ENCODE assay signal across 8 cellular contexts in the genomic region with DNA sequence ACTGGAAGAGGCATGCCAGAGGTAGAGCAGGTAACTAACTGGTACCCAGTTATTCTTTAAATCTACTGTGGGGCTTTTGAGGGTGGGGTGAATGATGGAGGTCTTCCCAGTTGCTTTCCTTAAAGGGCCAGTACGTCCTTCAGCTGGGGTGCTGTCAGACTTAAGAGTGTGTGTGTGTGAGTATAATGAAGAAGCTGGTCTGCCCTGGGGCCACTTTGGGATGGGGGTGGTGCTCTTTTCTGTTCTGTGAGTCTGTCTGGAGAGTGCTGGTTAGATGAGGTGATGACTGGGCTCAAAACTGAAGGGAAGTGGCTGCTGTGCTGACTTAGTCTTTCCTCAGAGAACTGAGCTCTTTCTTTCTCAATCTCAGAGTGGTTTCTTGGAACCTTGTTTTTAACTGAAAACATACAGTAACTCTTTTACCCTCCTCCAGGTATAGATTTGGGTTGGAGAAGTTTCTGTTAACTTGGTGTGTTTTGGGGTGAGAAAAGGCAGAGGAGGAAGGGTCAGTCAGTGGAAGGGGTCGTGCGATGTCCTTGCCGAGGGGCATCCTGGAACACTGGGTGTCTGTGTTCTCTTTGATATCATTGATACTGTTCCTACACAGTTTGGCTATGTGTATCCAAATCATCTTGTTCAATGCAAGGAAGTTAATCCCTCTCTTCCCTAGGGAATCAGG. TPM values are rescaled to one million over a fixed set of nuclear protein-coding genes. Genes with fewer than 3 reads are reported as not detected.
DNase-seq lines count a peak whose midpoint lies in the region; ATAC-seq and TF ChIP-seq lines count a peak whose summit lies in the region.

No MANE protein-coding gene starts in this region.

- no peak for TF ChIP-seq POLR2A in breast epithelium (IDR thresholded peaks at IDR 0.05)

- intact Hi-C loops in A673 (cut with micrococcal nuclease; ENCODE audit: unreplicated experiment): no loop called here
- intact Hi-C loops in breast epithelium (cut with DNase I; ENCODE audit: low total_unique reads): no loop called here

- DNase-seq in A673 (ENCODE audit: low spot score) (no peak), UCSD-AML1 (lab: John Stamatoyannopoulos, UW; ENCODE audit: unreplicated experiment) (peak; percentile 64), breast epithelium (ENCODE audit: low spot score in 2 of 2) (no peak), kidney glomerular epithelial cell (lab: John Stamatoyannopoulos, UW) (peak; percentile 66), NCI-H1417 (lab: John Stamatoyannopoulos, UW) (no peak), NCI-H2196 (lab: John Stamatoyannopoulos, UW; ENCODE audit: unreplicated experiment) (no peak)
- peak; percentile 68 for DNase-seq in stimulated activated CD4-positive, alpha-beta T cell treated with anti-CD3 and anti-CD28 coated beads, Interleukin-2, amount 100 ng/mL, for 4 hours (ENCODE audit: low read depth)

- POLR2A ChIA-PET in A673 (lab: Charles Lee; ENCODE audit: low non-redundant PET): no interaction called here

- H3K4me1 ChIP-seq in A673 (ENCODE audit: insufficient read depth, low read length, poor library complexity, severe bottlenecking) (peaks cover 21% of the 10 kb centered on the region), breast epithelium (peaks cover 0 to 17% of the 10 kb centered on the region in 2 donors)

- CTCF ChIA-PET in A673 (lab: Charles Lee): interaction anchor here (1.2 kb wide), 1 partner anchor 13 kb away, joined by 3 read pairs; no protein-coding TSS in a partner anchor

- no peaks in the 10 kb centered on the region for H3K36me3 ChIP-seq in A673 (ENCODE audit: insufficient read depth, low read length, poor library complexity, severe bottlenecking)
- H3K36me3 ChIP-seq in breast epithelium: no peaks in the 10 kb centered on the region

- no TSS peak for BruUV-seq in A673 (replicated peaks; lab: Mats Ljungman, UMichigan)

- H3K27me3 ChIP-seq in A673 (replicated peaks; ENCODE audit: insufficient read depth, low read depth, low read length, poor library complexity) (no peaks in the 10 kb centered on the region), breast epithelium (no peaks in the 10 kb centered on the region)

- H3K9me3 ChIP-seq in A673 (ENCODE audit: low read depth, low read length, poor library complexity, severe bottlenecking) (no peaks in the 10 kb centered on the region), breast epithelium (no peaks in the 10 kb centered on the region)

- ATAC-seq in HG02678 (IDR thresholded peaks at IDR 0.05; ENCODE audit: unreplicated experiment): peak; percentile 54

- H3K4me3 ChIP-seq in A673 (ENCODE audit: low read depth, low read length, poor library complexity, severe bottlenecking): no peak overlapping the region
- peak overlapping the region; percentile 31 to 62 (median 33) for H3K4me3 ChIP-seq in breast epithelium

- TF ChIP-seq CTCF in A673 (conservative IDR thresholded peaks at IDR 0.05; ENCODE audit: low read depth, low read length) (no peak), breast epithelium (IDR thresholded peaks at IDR 0.05) (no peak)

- H3K27ac ChIP-seq in A673 (ENCODE audit: low read depth, low read length, poor library complexity, severe bottlenecking) (peak overlapping the region; percentile 6), breast epithelium (peak overlapping the region; percentile 86 to 96)

RNA-seq across cellular contexts. Expression of gene MACF1, which starts 0.7 kb away (rescaled TPM):
- 261 and 265 TPM in 2 replicates for total RNA-seq in A673 (2021)
- 100 to 1,000 TPM; 279 to 350 (median 325) TPM for total RNA-seq in breast epithelium

Comparison
In these comparisons a context has a peak if more than half of its experiments do, and no peak if none do; other contexts are left out.
1. DNase-seq: peak in UCSD-AML1 (single experiment), kidney glomerular epithelial cell (single experiment) and stimulated activated CD4-positive, alpha-beta T cell treated with anti-CD3 and anti-CD28 coated beads, Interleukin-2, amount 100 ng/mL, for 4 hours (single experiment); none in A673 (single experiment), breast epithelium (0 of 2), NCI-H1417 (0 of 3) and NCI-H2196 (single experiment).